Comparison of ENCODE assay signal across 13 cellular contexts in the genomic region with DNA sequence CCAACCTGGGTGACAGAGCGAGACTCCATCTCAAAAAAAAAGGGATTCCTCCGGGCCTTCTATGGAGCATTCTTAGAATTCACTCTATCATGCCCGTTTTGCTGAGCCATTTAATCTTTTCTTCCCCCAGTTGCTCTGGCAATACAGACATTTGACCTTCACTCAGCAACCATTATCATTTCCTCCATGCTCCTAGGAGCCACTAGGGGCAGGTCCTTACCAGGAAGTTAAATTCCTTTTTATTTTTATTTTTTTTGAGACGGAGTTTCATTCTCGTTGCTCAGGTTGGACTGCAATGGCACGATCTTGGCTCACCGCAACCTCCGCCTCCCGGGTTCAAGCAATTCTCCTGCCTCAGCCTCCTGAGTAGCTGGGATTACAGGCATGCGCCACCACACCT. TPM values are rescaled to one million over a fixed set of nuclear protein-coding genes. Genes with fewer than 3 reads are reported as not detected.
DNase-seq lines count a peak whose midpoint lies in the region; ATAC-seq and TF ChIP-seq lines count a peak whose summit lies in the region.
"Had no signal": no experiment of that assay in that cellular context is flagged by ENCODE, and none has a peak within 500 bp of the region (broad histone marks: within the 10 kb centered on the region; RNA-seq: fewer than 3 reads in every experiment).

No MANE protein-coding gene starts in this region.

- in situ Hi-C loops in SK-MEL-5 (cut with HindIII; ENCODE audit: low pct_unique_long_range_greater_than_20kb, low sequenced_read_pairs), result no loop called here

- no peak overlapping the region for H3K4me3 Mint-ChIP-seq in type B pancreatic cell
- H3K4me3 Mint-ChIP-seq: nephron progenitor cell had no signal

- H3K27me3 ChIP-seq in cardiac muscle cell (no peaks in the 10 kb centered on the region), left ventricle myocardium inferior (ENCODE audit: low read depth) (no peaks in the 10 kb centered on the region)

- H3K9me3 ChIP-seq in cardiac muscle cell (ENCODE audit: low read depth) (no peaks in the 10 kb centered on the region), left ventricle myocardium inferior (replicated peaks) (no peaks in the 10 kb centered on the region)

- H3K27ac Mint-ChIP-seq in type B pancreatic cell, result peak overlapping the region; percentile 61

- H3K4me1 Mint-ChIP-seq in type B pancreatic cell (ENCODE audit: unreplicated experiment), result peaks cover 14% of the 10 kb centered on the region

- no peaks in the 10 kb centered on the region for H3K9me3 Mint-ChIP-seq in type B pancreatic cell
- H3K9me3 Mint-ChIP-seq: brain, nephron progenitor cell had no signal

- H3K36me3 ChIP-seq in cardiac muscle cell (no peaks in the 10 kb centered on the region), left ventricle myocardium inferior (no peaks in the 10 kb centered on the region)

- H3K27me3 Mint-ChIP-seq in type B pancreatic cell, result no peaks in the 10 kb centered on the region

- peaks cover 15% of the 10 kb centered on the region for H3K4me1 ChIP-seq in cardiac muscle cell (ENCODE audit: low read depth)
- no peaks in the 10 kb centered on the region for H3K4me1 ChIP-seq in left ventricle myocardium inferior

- H3K4me3 ChIP-seq in cardiac muscle cell, result no peak overlapping the region
- no peak overlapping the region for H3K4me3 ChIP-seq in left ventricle myocardium inferior
- H3K4me3 ChIP-seq in fibroblast of villous mesenchyme (ENCODE audit: low read depth, low read length), result no peak overlapping the region
- no peak overlapping the region for H3K4me3 ChIP-seq in lower leg skin (ENCODE audit: low read depth, poor library complexity, severe bottlenecking)

- DNase-seq in cardiac muscle cell (ENCODE audit: low read depth in 1 of 2, low spot score in 1 of 2) (no peak), left ventricle myocardium inferior (no peak), SK-MEL-5 (ENCODE audit: low read depth, low spot score) (peak; percentile 57), fibroblast of villous mesenchyme (ENCODE audit: low read depth) (no peak), type B pancreatic cell (ENCODE audit: extremely low spot score, unreplicated experiment) (no peak), lower leg skin (ENCODE audit: low spot score in 2 of 2) (no peak), AG20443 (ENCODE audit: low spot score) (no peak)
- DNase-seq: activated CD4-positive, CD25-positive, alpha-beta regulatory T cell; C1 segment of cervical spinal cord; Karpas-422; nephron progenitor cell had no signal

- intact Hi-C loops in left ventricle myocardium inferior (cut with micrococcal nuclease) (no loop called here), lower leg skin (cut with DNase I; ENCODE audit: low total_unique reads) (no loop called here)

- H3K27ac ChIP-seq in cardiac muscle cell (no peak overlapping the region), left ventricle myocardium inferior (replicated peaks) (no peak overlapping the region)

- TF ChIP-seq CTCF in cardiac muscle cell (IDR thresholded peaks at IDR 0.05; ENCODE audit: low read depth, low read length) (peak; percentile 11), left ventricle myocardium inferior (IDR thresholded peaks at IDR 0.05; ENCODE audit: borderline replicate concordance) (no peak), fibroblast of villous mesenchyme (IDR thresholded peaks at IDR 0.05; ENCODE audit: insufficient read depth, low read depth, low read length) (peak; percentile 24), type B pancreatic cell (conservative IDR thresholded peaks at IDR 0.05) (peak; percentile 59), lower leg skin (IDR thresholded peaks at IDR 0.05) (no peak)

- ATAC-seq in HG02763 (IDR thresholded peaks at IDR 0.05; ENCODE audit: unreplicated experiment), result no peak

- no peaks in the 10 kb centered on the region for H3K36me3 Mint-ChIP-seq in type B pancreatic cell
- H3K36me3 Mint-ChIP-seq: brain had no signal

- WGBS in lower leg skin, 2 donors, result 72 to 88% methylated on average over 10 of the region's 10 CpGs

- TF ChIP-seq POLR2A in lower leg skin (IDR thresholded peaks at IDR 0.05), result no peak

RNA-seq across cellular contexts. Expression of a gene that starts 9.7 kb away (rescaled TPM):
- total RNA-seq in cardiac muscle cell, result 4.3 and 4.9 TPM in 2 replicates
- 1.2 and 2.0 TPM in 2 replicates for polyA plus RNA-seq in cardiac muscle cell
- total RNA-seq in left ventricle myocardium inferior, result 0.52 TPM
- total RNA-seq in SK-MEL-5 (2014; rRNA removed; shearing (Covaris generic)), result 1.9 and 2.7 TPM in 2 replicates
- 2.7 and 4.6 TPM in 2 replicates for polyA plus RNA-seq in SK-MEL-5 (2015; cell fraction: cytosol; rRNA removed)
- polyA plus RNA-seq in SK-MEL-5 (2015; cell fraction: nucleus; rRNA removed), result 7.7 and 21.2 TPM in 2 replicates
- total RNA-seq in fibroblast of villous mesenchyme, result under 0.01 TPM in 1 of 2 replicates, not detected in the other
- 29.0 and 52.8 TPM in 2 replicates for total RNA-seq in type B pancreatic cell (ENCODE audit: low replicate concordance)
- 10 to 100 TPM; 33.6 to 71.0 (median 44.6) TPM for total RNA-seq in lower leg skin

RNA-seq across cellular contexts. Expression of a gene that starts 38.6 kb away (rescaled TPM):
- total RNA-seq in cardiac muscle cell, result 7.0 TPM in 2 replicates
- 7.7 and 9.0 TPM in 2 replicates for polyA plus RNA-seq in cardiac muscle cell
- 3.6 TPM for total RNA-seq in left ventricle myocardium inferior
- 4.2 and 7.1 TPM in 2 replicates for total RNA-seq in SK-MEL-5 (2014; rRNA removed; shearing (Covaris generic))
- 6.1 and 6.6 TPM in 2 replicates for polyA plus RNA-seq in SK-MEL-5 (2015; cell fraction: cytosol; rRNA removed)
- 8.0 and 8.8 TPM in 2 replicates for polyA plus RNA-seq in SK-MEL-5 (2015; cell fraction: nucleus; rRNA removed)
- total RNA-seq in fibroblast of villous mesenchyme, result 16.8 and 32.8 TPM in 2 replicates
- 15.5 and 34.7 TPM in 2 replicates for total RNA-seq in type B pancreatic cell (ENCODE audit: low replicate concordance)
- total RNA-seq in lower leg skin, result 100 to 1,000 TPM; 140 to 186 (median 161) TPM

RNA-seq across cellular contexts. Expression of a gene that starts 42.2 kb away (rescaled TPM):
- total RNA-seq in cardiac muscle cell (29.0 and 48.6 TPM in 2 replicates), left ventricle myocardium inferior (37.3 TPM), fibroblast of villous mesenchyme (28.0 and 31.1 TPM in 2 replicates), type B pancreatic cell (ENCODE audit: low replicate concordance) (73.1 and 126 TPM in 2 replicates), lower leg skin (10 to 100 TPM; 23.7 to 71.8 (median 26.8) TPM)
- polyA plus RNA-seq in cardiac muscle cell, result 30.8 and 35.1 TPM in 2 replicates
- 25.3 and 25.5 TPM in 2 replicates for total RNA-seq in SK-MEL-5 (2014; rRNA removed; shearing (Covaris generic))
- polyA plus RNA-seq in SK-MEL-5 (2015; cell fraction: cytosol; rRNA removed), result 33.3 and 51.0 TPM in 2 replicates
- polyA plus RNA-seq in SK-MEL-5 (2015; cell fraction: nucleus; rRNA removed), result 239 and 241 TPM in 2 replicates

Comparison
In these comparisons a context has a peak if more than half of its experiments do, and no peak if none do; other contexts are left out.
1. CTCF ChIP-seq: peak in cardiac muscle cell (single experiment), fibroblast of villous mesenchyme (single experiment) and type B pancreatic cell (single experiment); none in left ventricle myocardium inferior (single experiment) and lower leg skin (0 of 3).